Comparison of ENCODE assay signal across 15 cellular contexts in genomic region chr16:57388359-57389086, GRCh38. TPM values are rescaled to one million over a fixed set of nuclear protein-coding genes. Genes with fewer than 3 reads are reported as not detected.
DNase-seq lines count a peak whose midpoint lies in the region; ATAC-seq, FAIRE-seq and TF ChIP-seq lines count a peak whose summit lies in the region.
"Had no signal": no experiment of that assay in that cellular context is flagged by ENCODE, and none has a peak within 500 bp of the region (broad histone marks: within the 10 kb centered on the region; RNA-seq: fewer than 3 reads in every experiment).

No MANE protein-coding gene starts in this region.

- no peaks in the 10 kb centered on the region for H3F3A ChIP-seq in MM.1S (ENCODE audit: insufficient read depth, low read length)

- H3K4me2 ChIP-seq in MM.1S (ENCODE audit: low read depth, low read length) = no peak overlapping the region
- H3K4me2 ChIP-seq: KMS-11 had no signal

- H3K9me2 ChIP-seq in MM.1S (replicated peaks; ENCODE audit: insufficient read depth, low read length) = no peaks in the 10 kb centered on the region

- H3K27me3 Mint-ChIP-seq in activated T-helper 1 cell treated with anti-CD3 and anti-CD28 coated beads, Interleukin-12 subunit alpha, Interleukin-12 subunit beta, Interleukin-2, Interleukin-4 antibody, amounts not matched to agents 30 ng/mL and 10 ng/mL and 1 ng/mL, durations not matched to agents 14 hours and 24 hours and 36 hours (ENCODE audit: insufficient read depth) = peaks cover 9% of the 10 kb centered on the region
- peaks cover 0 to 9% (median 0%) of the 10 kb centered on the region in 5 donors for H3K27me3 Mint-ChIP-seq in naive thymus-derived CD4-positive, alpha-beta T cell

- H3K9me3 ChIP-seq in naive thymus-derived CD4-positive, alpha-beta T cell (ENCODE audit: control insufficient read depth in 2 of 3, low read length in 3 of 3) = no peaks in the 10 kb centered on the region
- no peaks in the 10 kb centered on the region for H3K9me3 ChIP-seq in MM.1S (replicated peaks; ENCODE audit: insufficient read depth, low read length)

- no peaks in the 10 kb centered on the region for H3K36me3 ChIP-seq in naive thymus-derived CD4-positive, alpha-beta T cell (ENCODE audit: control insufficient read depth in 2 of 3, insufficient read depth in 3 of 3, low read length in 3 of 3)
- no peaks in the 10 kb centered on the region for H3K36me3 ChIP-seq in MM.1S (replicated peaks; ENCODE audit: insufficient read depth, low read length)

- no peaks in the 10 kb centered on the region for H3K9me3 Mint-ChIP-seq in activated T-helper 1 cell treated with anti-CD3 and anti-CD28 coated beads, Interleukin-12 subunit alpha, Interleukin-12 subunit beta, Interleukin-2, Interleukin-4 antibody, amounts not matched to agents 30 ng/mL and 10 ng/mL and 1 ng/mL, durations not matched to agents 14 hours and 24 hours and 36 hours
- no peaks in the 10 kb centered on the region for H3K9me3 Mint-ChIP-seq in naive thymus-derived CD4-positive, alpha-beta T cell

- no peaks in the 10 kb centered on the region for H3K27me3 ChIP-seq in naive thymus-derived CD4-positive, alpha-beta T cell (ENCODE audit: control insufficient read depth in 2 of 2, insufficient read depth in 2 of 2, low read length in 2 of 2)
- no peaks in the 10 kb centered on the region for H3K27me3 ChIP-seq in MM.1S (replicated peaks; ENCODE audit: insufficient read depth, low read length)

- H3K4me3 ChIP-seq in naive thymus-derived CD4-positive, alpha-beta T cell (ENCODE audit: low read length) = no peak overlapping the region
- no peak overlapping the region for H3K4me3 ChIP-seq in MM.1S (ENCODE audit: low read length)

- FAIRE-seq in GM12892 (lab: Jason Lieb, UNC) = peak; percentile 89

- no peaks in the 10 kb centered on the region for H3K4me1 ChIP-seq in naive thymus-derived CD4-positive, alpha-beta T cell (ENCODE audit: control insufficient read depth in 2 of 2, insufficient read depth in 2 of 2, low read length in 2 of 2)
- H3K4me1 ChIP-seq in MM.1S (ENCODE audit: low read length) = no peaks in the 10 kb centered on the region

- CTCF ChIA-PET in naive thymus-derived CD4-positive, alpha-beta T cell (lab: Charles Lee) = no interaction called here

- H3K4me3 Mint-ChIP-seq in activated T-helper 1 cell treated with anti-CD3 and anti-CD28 coated beads, Interleukin-12 subunit alpha, Interleukin-12 subunit beta, Interleukin-2, Interleukin-4 antibody, amounts not matched to agents 30 ng/mL and 10 ng/mL and 1 ng/mL, durations not matched to agents 14 hours and 24 hours and 36 hours = no peak overlapping the region
- no peak overlapping the region for H3K4me3 Mint-ChIP-seq in naive thymus-derived CD4-positive, alpha-beta T cell

- no peaks in the 10 kb centered on the region for H3K36me3 Mint-ChIP-seq in activated T-helper 1 cell treated with anti-CD3 and anti-CD28 coated beads, Interleukin-12 subunit alpha, Interleukin-12 subunit beta, Interleukin-2, Interleukin-4 antibody, amounts not matched to agents 30 ng/mL and 10 ng/mL and 1 ng/mL, durations not matched to agents 14 hours and 24 hours and 36 hours (ENCODE audit: low read depth)
- H3K36me3 Mint-ChIP-seq in naive thymus-derived CD4-positive, alpha-beta T cell = no peaks in the 10 kb centered on the region

- no peaks in the 10 kb centered on the region for H4K20me1 ChIP-seq in MM.1S (ENCODE audit: insufficient read depth, low read length)

- no peaks in the 10 kb centered on the region for H3K4me1 Mint-ChIP-seq in activated T-helper 1 cell treated with anti-CD3 and anti-CD28 coated beads, Interleukin-12 subunit alpha, Interleukin-12 subunit beta, Interleukin-2, Interleukin-4 antibody, amounts not matched to agents 30 ng/mL and 10 ng/mL and 1 ng/mL, durations not matched to agents 14 hours and 24 hours and 36 hours (ENCODE audit: low read depth)
- peaks cover 0 to 4% (median 0%) of the 10 kb centered on the region in 7 donors for H3K4me1 Mint-ChIP-seq in naive thymus-derived CD4-positive, alpha-beta T cell

- H3K79me2 ChIP-seq in MM.1S (ENCODE audit: low read length) = no peaks in the 10 kb centered on the region

- DNase-seq in GM12892 (ENCODE audit: insufficient read length) (no peak), MM.1S (no peak), NK-92 (lab: John Stamatoyannopoulos, UW; ENCODE audit: unreplicated experiment) (no peak), GF-D8 (lab: John Stamatoyannopoulos, UW) (no peak)
- DNase-seq in activated T-helper 1 cell treated with anti-CD3 and anti-CD28 coated beads, Interleukin-12 subunit alpha, Interleukin-12 subunit beta, Interleukin-2, Interleukin-4 antibody, amounts not matched to agents 30 ng/mL and 10 ng/mL and 1 ng/mL, durations not matched to agents 14 hours and 24 hours and 36 hours (ENCODE audit: low spot score) = no peak
- no peak for DNase-seq in naive thymus-derived CD4-positive, alpha-beta T cell
- DNase-seq: activated effector memory CD4-positive, alpha-beta T cell treated with anti-CD3 and anti-CD28 coated beads, Interleukin-2, amount 50 U/mL, for 16 hours; C1 segment of cervical spinal cord; GOT3; mesendoderm; stimulated activated CD4-positive, alpha-beta T cell treated with anti-CD3 and anti-CD28 coated beads, Interleukin-4, amount 100 ng/mL, for 1 hour had no signal

- peak; percentile 57 for TF ChIP-seq POLR2A in GM12892 (IDR thresholded peaks at IDR 0.05; ENCODE audit: low read depth, low read length)

- no peak overlapping the region for H3K27ac ChIP-seq in naive thymus-derived CD4-positive, alpha-beta T cell (ENCODE audit: low read depth, low read length)
- H3K27ac ChIP-seq in MM.1S (ENCODE audit: low read length) = no peak overlapping the region
- H3K27ac ChIP-seq: KMS-11 had no signal

- H3K9ac ChIP-seq in MM.1S (ENCODE audit: low read length) = no peak overlapping the region
- H3K9ac ChIP-seq: KMS-11 had no signal

- ATAC-seq in GM21786 (IDR thresholded peaks at IDR 0.05; ENCODE audit: unreplicated experiment) (peak; percentile 41), HG03108 (IDR thresholded peaks at IDR 0.05; ENCODE audit: unreplicated experiment) (no peak)
- peak; percentile 18 for ATAC-seq in naive thymus-derived CD4-positive, alpha-beta T cell

- intact Hi-C loops in activated T-helper 1 cell treated with anti-CD3 and anti-CD28 coated beads, Interleukin-12 subunit alpha, Interleukin-12 subunit beta, Interleukin-2, Interleukin-4 antibody, amounts not matched to agents 30 ng/mL and 10 ng/mL and 1 ng/mL, durations not matched to agents 14 hours and 24 hours and 36 hours (cut with micrococcal nuclease) = no loop called here
- intact Hi-C loops in naive thymus-derived CD4-positive, alpha-beta T cell (cut with micrococcal nuclease) = no loop called here

- TF ChIP-seq CTCF in MM.1S (IDR thresholded peaks at IDR 0.05; ENCODE audit: low read length) = no peak

- no peak overlapping the region for H2AFZ ChIP-seq in MM.1S (ENCODE audit: low read length)

- peak overlapping the region; percentile 11 for H3K27ac Mint-ChIP-seq in activated T-helper 1 cell treated with anti-CD3 and anti-CD28 coated beads, Interleukin-12 subunit alpha, Interleukin-12 subunit beta, Interleukin-2, Interleukin-4 antibody, amounts not matched to agents 30 ng/mL and 10 ng/mL and 1 ng/mL, durations not matched to agents 14 hours and 24 hours and 36 hours
- H3K27ac Mint-ChIP-seq in naive thymus-derived CD4-positive, alpha-beta T cell = no peak overlapping the region

- POLR2A ChIA-PET in naive thymus-derived CD4-positive, alpha-beta T cell (lab: Charles Lee) = no interaction called here

RNA-seq across cellular contexts. Expression of gene CCL17, which starts 16.0 kb away (rescaled TPM):
- 179 TPM for polyA plus RNA-seq in GM12892 (2012; ENCODE audit: missing spikeins)
- 1.3 and 1.6 TPM in 2 replicates for total RNA-seq in activated T-helper 1 cell treated with anti-CD3 and anti-CD28 coated beads, Interleukin-12 subunit alpha, Interleukin-12 subunit beta, Interleukin-2, Interleukin-4 antibody, amounts not matched to agents 30 ng/mL and 10 ng/mL and 1 ng/mL, durations not matched to agents 14 hours and 24 hours and 36 hours
- under 1 TPM in 1 of 5 experiments, not detected in 4; 0.60 TPM for total RNA-seq in naive thymus-derived CD4-positive, alpha-beta T cell
- polyA plus RNA-seq in naive thymus-derived CD4-positive, alpha-beta T cell = not detected
- total RNA-seq: pulmonary artery endothelial cell had no signal

RNA-seq across cellular contexts. Expression of gene CX3CL1, which starts 16.2 kb away (rescaled TPM):
- polyA plus RNA-seq in GM12892 (2012; ENCODE audit: missing spikeins) = 0.45 TPM
- not detected in 2 replicates for total RNA-seq in activated T-helper 1 cell treated with anti-CD3 and anti-CD28 coated beads, Interleukin-12 subunit alpha, Interleukin-12 subunit beta, Interleukin-2, Interleukin-4 antibody, amounts not matched to agents 30 ng/mL and 10 ng/mL and 1 ng/mL, durations not matched to agents 14 hours and 24 hours and 36 hours
- total RNA-seq in naive thymus-derived CD4-positive, alpha-beta T cell = not detected
- polyA plus RNA-seq in naive thymus-derived CD4-positive, alpha-beta T cell = not detected

RNA-seq across cellular contexts. Expression of gene CCL22, which starts 29.9 kb away (rescaled TPM):
- polyA plus RNA-seq in GM12892 (2012; ENCODE audit: missing spikeins) = 920 TPM
- total RNA-seq in activated T-helper 1 cell treated with anti-CD3 and anti-CD28 coated beads, Interleukin-12 subunit alpha, Interleukin-12 subunit beta, Interleukin-2, Interleukin-4 antibody, amounts not matched to agents 30 ng/mL and 10 ng/mL and 1 ng/mL, durations not matched to agents 14 hours and 24 hours and 36 hours = 11.4 and 11.5 TPM in 2 replicates
- 1 to 10 TPM in 1 of 5 experiments, under 1 TPM in 3, not detected in 1; 0.17 to 1.9 (median 0.48) TPM for total RNA-seq in naive thymus-derived CD4-positive, alpha-beta T cell
- not detected for polyA plus RNA-seq in naive thymus-derived CD4-positive, alpha-beta T cell
- total RNA-seq: pulmonary artery endothelial cell had no signal

RNA-seq across cellular contexts. Expression of gene CIAPIN1, which starts 58.7 kb away (rescaled TPM):
- 32.6 TPM for polyA plus RNA-seq in GM12892 (2012; ENCODE audit: missing spikeins)
- 98.0 and 98.4 TPM in 2 replicates for total RNA-seq in activated T-helper 1 cell treated with anti-CD3 and anti-CD28 coated beads, Interleukin-12 subunit alpha, Interleukin-12 subunit beta, Interleukin-2, Interleukin-4 antibody, amounts not matched to agents 30 ng/mL and 10 ng/mL and 1 ng/mL, durations not matched to agents 14 hours and 24 hours and 36 hours
- 10 to 100 TPM; 33.6 to 52.8 (median 35.8) TPM for total RNA-seq in naive thymus-derived CD4-positive, alpha-beta T cell
- 100 to 1,000 TPM in 1 of 2 donors, 10 to 100 TPM in 1; 65.2 to 119 TPM for polyA plus RNA-seq in naive thymus-derived CD4-positive, alpha-beta T cell

RNA-seq across cellular contexts. Expression of gene COQ9, which starts 58.8 kb away (rescaled TPM):
- 47.6 TPM for polyA plus RNA-seq in GM12892 (2012; ENCODE audit: missing spikeins)
- total RNA-seq in activated T-helper 1 cell treated with anti-CD3 and anti-CD28 coated beads, Interleukin-12 subunit alpha, Interleukin-12 subunit beta, Interleukin-2, Interleukin-4 antibody, amounts not matched to agents 30 ng/mL and 10 ng/mL and 1 ng/mL, durations not matched to agents 14 hours and 24 hours and 36 hours = 51.2 and 51.6 TPM in 2 replicates
- total RNA-seq in naive thymus-derived CD4-positive, alpha-beta T cell = 10 to 100 TPM; 16.4 to 45.4 (median 36.6) TPM
- 10 to 100 TPM; 25.7 to 51.7 TPM for polyA plus RNA-seq in naive thymus-derived CD4-positive, alpha-beta T cell
